9 cellular contexts compared by ENCODE assay signal in the genomic region with DNA sequence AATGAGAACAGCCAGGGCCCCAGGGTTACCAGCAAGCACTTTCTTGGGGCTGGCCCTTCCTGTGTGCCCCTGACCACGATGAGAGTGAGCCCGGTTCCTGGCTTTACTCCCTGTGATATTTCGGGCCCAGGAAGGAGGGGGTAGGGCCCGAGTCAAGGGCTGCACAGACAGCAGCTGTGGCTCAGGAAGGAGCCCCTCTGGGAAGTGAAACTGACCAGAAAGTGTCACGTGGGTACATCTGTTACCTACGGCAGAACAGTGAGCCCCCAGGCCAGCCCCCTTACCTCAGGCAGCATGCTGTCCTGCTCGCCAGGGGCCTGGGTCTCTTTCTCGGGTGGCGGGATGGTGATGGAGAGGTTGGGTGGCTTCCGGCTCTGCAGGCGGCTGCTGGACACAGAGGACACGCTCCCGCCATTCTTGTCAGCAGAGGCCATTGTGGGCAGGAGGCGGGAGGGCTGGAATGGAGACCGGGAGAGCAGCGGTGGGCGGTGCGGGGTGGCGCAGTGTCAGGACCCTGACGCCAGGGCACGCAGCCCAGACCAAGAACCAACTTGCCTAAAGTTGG. TPM values are rescaled to one million over a fixed set of nuclear protein-coding genes. Genes with fewer than 3 reads are reported as not detected.
DNase-seq lines count a peak whose midpoint lies in the region; ATAC-seq and TF ChIP-seq lines count a peak whose summit lies in the region.
"Had no signal": no experiment of that assay in that cellular context is flagged by ENCODE, and none has a peak within 500 bp of the region (broad histone marks: within the 10 kb centered on the region; RNA-seq: fewer than 3 reads in every experiment).

No MANE protein-coding gene starts in this region.

- TF ChIP-seq EP300 in ovary (IDR thresholded peaks at IDR 0.05) = no peak

- no peak for TF ChIP-seq CTCF in ovary (IDR thresholded peaks at IDR 0.05)

- peaks cover 6% of the 10 kb centered on the region for H3K4me1 ChIP-seq in ovary (ENCODE audit: insufficient read depth)

- peak; percentile 49 for ATAC-seq in HG03039 (IDR thresholded peaks at IDR 0.05; ENCODE audit: unreplicated experiment)

- in situ Hi-C loops in GM18951 (cut with MboI; ENCODE audit: low sequenced_read_pairs, unreplicated experiment) = no loop called here

- H3K36me3 ChIP-seq in ovary = no peaks in the 10 kb centered on the region

- WGBS in ovary, 3 donors = 66 to 77% (median 67%) methylated on average over 18 to 21 of the region's 21 CpGs

- no peaks in the 10 kb centered on the region for H3K27me3 ChIP-seq in ovary

- H3K9me3 ChIP-seq in ovary = no peaks in the 10 kb centered on the region

- H3K27ac ChIP-seq in angular gyrus (ENCODE audit: low read depth, low read length) (peak overlapping the region; percentile 16), ovary (peak overlapping the region; percentile 72 to 77)

- intact Hi-C loops in ovary (cut with DNase I) = no loop called here

- no peak overlapping the region for H3K4me3 ChIP-seq in ovary

- peak; percentile 48 for TF ChIP-seq POLR2A in GM18951 (IDR thresholded peaks at IDR 0.05; ENCODE audit: extremely low read depth, insufficient read depth, insufficient read length)
- TF ChIP-seq POLR2A in ovary (IDR thresholded peaks at IDR 0.05) = no peak

- DNase-seq in ovary (peak in 2 of 5 donors; percentile 33 to 61), AML-193 (lab: John Stamatoyannopoulos, UW) (no peak), NCI-H526 treated with DMSO at 0.1 percent for 48 hours (lab: John Stamatoyannopoulos, UW) (no peak), NCI-H1694 treated with DMSO at 0.1 percent for 48 hours (lab: John Stamatoyannopoulos, UW) (no peak)
- no peak for DNase-seq in activated CD4-positive, CD25-positive, alpha-beta regulatory T cell (lab: John Stamatoyannopoulos, UW)

RNA-seq across cellular contexts. Expression of a gene that starts 13.8 kb away (rescaled TPM):
- not detected for total RNA-seq in ovary
- polyA plus RNA-seq in ovary = not detected
- total RNA-seq: endothelial cell of umbilical vein had no signal
- polyA plus RNA-seq: endothelial cell of umbilical vein had no signal

RNA-seq across cellular contexts. Expression of a gene that starts 20.1 kb away (rescaled TPM):
- total RNA-seq in ovary = 10 to 100 TPM; 11.7 to 39.9 (median 26.1) TPM
- 1 to 10 TPM; 3.3 to 8.8 TPM for polyA plus RNA-seq in ovary

RNA-seq across cellular contexts. Expression of a gene that starts 28.2 kb away (rescaled TPM):
- total RNA-seq in ovary = 10 to 100 TPM; 11.3 to 37.2 (median 29.0) TPM
- polyA plus RNA-seq in ovary = 10 to 100 TPM in 1 of 2 donors, 1 to 10 TPM in 1; 8.3 to 15.4 TPM

RNA-seq across cellular contexts. Expression of a gene that starts 56.3 kb away (rescaled TPM):
- 10 to 100 TPM in 2 of 7 donors, 1 to 10 TPM in 5; 3.9 to 35.7 (median 8.0) TPM for total RNA-seq in ovary
- 10 to 100 TPM; 14.6 to 18.2 TPM for polyA plus RNA-seq in ovary

RNA-seq across cellular contexts. Expression of a gene that starts 58.7 kb away (rescaled TPM):
- 10 to 100 TPM in 1 of 7 donors, 1 to 10 TPM in 6; 2.3 to 12.2 (median 2.8) TPM for total RNA-seq in ovary
- polyA plus RNA-seq in ovary = 1 to 10 TPM; 1.5 to 7.0 TPM
- total RNA-seq: endothelial cell of umbilical vein had no signal
- polyA plus RNA-seq: endothelial cell of umbilical vein had no signal
